8 cellular contexts compared by ENCODE assay signal in the genomic region with DNA sequence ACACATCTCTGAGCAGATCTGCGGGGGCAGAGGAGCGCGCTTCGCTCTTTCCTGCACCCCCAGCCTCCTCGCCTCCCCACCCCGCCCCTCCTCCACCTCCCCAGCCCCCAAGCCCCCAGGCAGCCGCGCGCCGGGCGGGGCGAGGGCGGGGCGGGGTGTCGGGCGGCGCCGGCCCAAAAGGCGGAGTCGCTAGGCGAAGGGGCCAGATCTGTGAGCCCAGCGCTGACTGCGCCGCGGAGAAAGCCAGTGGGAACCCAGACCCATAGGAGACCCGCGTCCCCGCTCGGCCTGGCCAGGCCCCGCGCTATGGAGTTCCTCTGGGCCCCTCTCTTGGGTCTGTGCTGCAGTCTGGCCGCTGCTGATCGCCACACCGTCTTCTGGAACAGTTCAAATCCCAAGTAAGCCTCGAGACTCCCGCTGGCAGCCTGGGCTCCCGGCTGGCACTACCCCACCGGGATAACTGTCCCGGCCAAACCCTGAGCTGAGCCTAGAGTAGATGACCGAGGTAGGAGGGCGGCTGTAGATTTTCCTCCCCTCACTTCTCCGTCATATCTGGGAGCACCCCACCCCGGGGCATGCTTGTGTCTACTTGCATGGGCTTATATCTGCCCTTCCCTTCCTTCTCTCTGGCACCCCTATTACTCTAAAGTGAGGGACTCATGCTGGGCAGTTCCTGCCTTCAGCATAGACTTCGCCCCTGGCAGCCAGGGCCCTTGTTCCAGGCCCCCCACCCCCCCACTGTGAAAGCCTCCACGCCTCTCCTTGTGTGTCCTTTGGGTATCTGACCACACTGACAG. TPM values are rescaled to one million over a fixed set of nuclear protein-coding genes. Genes with fewer than 3 reads are reported as not detected.
DNase-seq lines count a peak whose midpoint lies in the region; ATAC-seq and TF ChIP-seq lines count a peak whose summit lies in the region.

A gene with protein sequence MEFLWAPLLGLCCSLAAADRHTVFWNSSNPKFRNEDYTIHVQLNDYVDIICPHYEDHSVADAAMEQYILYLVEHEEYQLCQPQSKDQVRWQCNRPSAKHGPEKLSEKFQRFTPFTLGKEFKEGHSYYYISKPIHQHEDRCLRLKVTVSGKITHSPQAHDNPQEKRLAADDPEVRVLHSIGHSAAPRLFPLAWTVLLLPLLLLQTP (plus strand): TSS at position 205 of the 797 bp plus-strand sequence. CDS start 102 bp downstream, at position 307.

- H3K36me3 ChIP-seq in thyroid gland = peaks cover 15 to 16% of the 10 kb centered on the region in 2 donors

- H3K4me3 Mint-ChIP-seq in naive thymus-derived CD8-positive, alpha-beta T cell = peak within 1 kb of the TSS; percentile 84 to 97 (median 90)

- peaks cover 38% of the 10 kb centered on the region for H3K4me1 ChIP-seq in foreskin keratinocyte
- H3K4me1 ChIP-seq in thyroid gland = peaks cover 48 to 57% of the 10 kb centered on the region in 2 donors

- peak within 1 kb of the TSS; percentile 99 for H3K27ac ChIP-seq in foreskin keratinocyte
- H3K27ac ChIP-seq in thyroid gland = peak within 1 kb of the TSS; percentile 96 to 98 (median 98)

- H3K9me3 ChIP-seq in thyroid gland = no peaks in the 10 kb centered on the region

- DNase-seq in GM12865 (ENCODE audit: low read depth) = no peak
- DNase-seq in NCI-H526 treated with DMSO at 0.1 percent for 48 hours (lab: John Stamatoyannopoulos, UW) = peak; percentile 83
- peak; percentile 34 for DNase-seq in activated gamma-delta T cell treated with Interleukin-2 at 50 U/mL for 16 hours
- DNase-seq in foreskin keratinocyte = peak in 1 of 2 donors; percentile 52
- DNase-seq in naive thymus-derived CD8-positive, alpha-beta T cell = peak in 8 of 10 donors; percentile 22 to 65 (median 48)
- peak; percentile 77 to 79 for DNase-seq in thyroid gland

- peaks cover 0 to 14% (median 2%) of the 10 kb centered on the region in 5 donors for H3K27me3 Mint-ChIP-seq in naive thymus-derived CD8-positive, alpha-beta T cell

- TF ChIP-seq CTCF in GM12865 (IDR thresholded peaks at IDR 0.05; ENCODE audit: insufficient read depth, low read depth, low read length, missing control alignments) (no peak), foreskin keratinocyte (conservative IDR thresholded peaks at IDR 0.05) (no peak), thyroid gland (IDR thresholded peaks at IDR 0.05) (no peak)

- POLR2A ChIA-PET in naive thymus-derived CD8-positive, alpha-beta T cell (lab: Charles Lee) = interaction anchor here (0.6 to 3.1 kb wide), 6 partner anchors 9 to 66 kb away, joined by 3 to 10 read pairs (median 4); a partner anchor contains a TSS

- H3K4me3 ChIP-seq in GM12865 (ENCODE audit: low read depth, low read length) = peak within 1 kb of the TSS; percentile 22
- peak within 1 kb of the TSS; percentile 67 to 94 (median 82) for H3K4me3 ChIP-seq in thyroid gland (replicated peaks in 1 of 3)

- WGBS in thyroid gland, 2 donors = 2 to 9% methylated on average over 11 to 25 of the region's 45 CpGs

- H3K4me1 Mint-ChIP-seq in naive thymus-derived CD8-positive, alpha-beta T cell = peaks cover 29 to 43% (median 41%) of the 10 kb centered on the region in 4 donors

- TF ChIP-seq POLR2A in thyroid gland (IDR thresholded peaks at IDR 0.05) = peak; percentile 80 to 96

- no peaks in the 10 kb centered on the region for H3K9me3 Mint-ChIP-seq in naive thymus-derived CD8-positive, alpha-beta T cell

- intact Hi-C loops in thyroid gland (cut with DNase I) = loop anchor here (5.0 kb wide), 1 partner anchor 36 kb away; no protein-coding TSS in a partner anchor

- peak; percentile 12 for ATAC-seq in foreskin keratinocyte
- peak; percentile 33 to 70 for ATAC-seq in naive thymus-derived CD8-positive, alpha-beta T cell
- no peak for ATAC-seq in HG02973 (IDR thresholded peaks at IDR 0.05; ENCODE audit: unreplicated experiment)
- ATAC-seq in HG02884 (IDR thresholded peaks at IDR 0.05; ENCODE audit: unreplicated experiment) = no peak

- peak within 1 kb of the TSS; percentile 67 to 92 (median 87) for H3K27ac Mint-ChIP-seq in naive thymus-derived CD8-positive, alpha-beta T cell

- H3K36me3 Mint-ChIP-seq in naive thymus-derived CD8-positive, alpha-beta T cell = peaks cover 0 to 5% (median 0%) of the 10 kb centered on the region in 3 donors

- H3K27me3 ChIP-seq in foreskin keratinocyte (no peaks in the 10 kb centered on the region), thyroid gland (no peaks in the 10 kb centered on the region)

RNA-seq across cellular contexts. Expression of the gene that starts here (rescaled TPM):
- total RNA-seq in foreskin keratinocyte = 27.3 and 48.2 TPM in 2 replicates
- polyA plus RNA-seq in foreskin keratinocyte = 25.7 and 41.9 TPM in 2 replicates
- 1 to 10 TPM; 8.5 to 8.6 TPM for total RNA-seq in naive thymus-derived CD8-positive, alpha-beta T cell
- 10 to 100 TPM in 1 of 3 donors, 1 to 10 TPM in 2; 2.9 to 12.0 (median 7.7) TPM for polyA plus RNA-seq in naive thymus-derived CD8-positive, alpha-beta T cell
- total RNA-seq in thyroid gland = 100 to 1,000 TPM in 1 of 4 donors, 10 to 100 TPM in 3; 56.1 to 129 (median 83.1) TPM

Comparison
In these comparisons a context has a peak if more than half of its experiments do, and no peak if none do; other contexts are left out.
1. ATAC-seq: peak in foreskin keratinocyte (single experiment) and naive thymus-derived CD8-positive, alpha-beta T cell (2 of 2); none in HG02973 (single experiment) and HG02884 (single experiment).